Comparison of ENCODE assay signal across 28 cellular contexts in the genomic region with DNA sequence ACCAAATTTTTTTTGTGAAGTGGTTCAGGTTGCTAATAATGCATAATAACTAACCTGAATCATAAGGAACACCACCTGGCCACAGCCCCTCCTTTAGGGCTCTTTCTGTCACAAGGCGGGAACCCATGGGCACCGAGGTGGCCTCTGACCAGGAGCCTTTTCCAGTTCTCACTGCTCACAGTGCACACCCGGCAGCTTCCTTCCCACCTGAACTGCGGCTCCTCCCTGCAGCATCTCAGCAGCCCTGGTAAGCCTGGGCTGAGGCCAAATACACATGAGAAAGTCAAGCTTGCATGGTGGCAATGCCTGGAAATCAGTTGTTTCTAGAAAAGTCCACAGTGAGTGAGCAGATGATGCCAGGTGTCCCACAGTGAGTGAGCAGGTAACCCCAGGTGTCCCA.
"Had no signal": no experiment of that assay in that cellular context is flagged by ENCODE, and none has a peak within 500 bp of the region (broad histone marks: within the 10 kb centered on the region; RNA-seq: fewer than 3 reads in every experiment).

No MANE protein-coding gene starts in this region.

- H3K9ac ChIP-seq: parathyroid adenoma had no signal

- H3K9me3 ChIP-seq: esophagus muscularis mucosa, gastroesophageal sphincter, heart left ventricle, left lung, mucosa of descending colon, prostate gland, right atrium auricular region, sigmoid colon, thoracic aorta, transverse colon, upper lobe of right lung, uterus had no signal

- H3K79me2 ChIP-seq: hepatocyte, parathyroid adenoma had no signal

- H3K36me3 Mint-ChIP-seq: mesothelial cell of epicardium; naive B cell; natural killer cell treated with Interleukin-12 subunit alpha and Interleukin-12 subunit beta and Interleukin-15 and Interleukin-18, amount 100 ng/mL, for 72 hours; stimulated activated effector memory CD8-positive, alpha-beta T cell treated with anti-CD3 and anti-CD28 coated beads, Interleukin-12 subunit alpha, Interleukin-12 subunit beta, amount 100 ng/mL, for 72 hours had no signal

- H3K27ac Mint-ChIP-seq: mesothelial cell of epicardium; natural killer cell treated with Interleukin-12 subunit alpha and Interleukin-12 subunit beta and Interleukin-15 and Interleukin-18, amount 100 ng/mL, for 72 hours; stimulated activated effector memory CD8-positive, alpha-beta T cell treated with anti-CD3 and anti-CD28 coated beads, Interleukin-12 subunit alpha, Interleukin-12 subunit beta, amount 100 ng/mL, for 72 hours had no signal

- H3K4me3 ChIP-seq: esophagus muscularis mucosa, gastroesophageal sphincter, heart left ventricle, hepatocyte, left lung, mucosa of descending colon, prostate gland, right atrium auricular region, sigmoid colon, thoracic aorta, transverse colon, upper lobe of right lung, uterus had no signal

- H3K4me3 Mint-ChIP-seq: mesothelial cell of epicardium; naive B cell; natural killer cell treated with Interleukin-12 subunit alpha and Interleukin-12 subunit beta and Interleukin-15 and Interleukin-18, amount 100 ng/mL, for 72 hours; neural crest cell; stimulated activated effector memory CD8-positive, alpha-beta T cell treated with anti-CD3 and anti-CD28 coated beads, Interleukin-12 subunit alpha, Interleukin-12 subunit beta, amount 100 ng/mL, for 72 hours had no signal

- DNase-seq: cortex of kidney; foreskin keratinocyte; heart left ventricle; kidney; left lung; mesenchymal stem cell; mucosa of descending colon; naive B cell; sigmoid colon; stimulated activated CD4-positive, alpha-beta T cell treated with anti-CD3 and anti-CD28 coated beads, Interleukin-2, amount 100 ng/mL, for 24 hours; stimulated activated CD4-positive, alpha-beta T cell treated with anti-CD3 and anti-CD28 coated beads, Interleukin-4, amount 100 ng/mL, for 24 hours; stimulated activated naive CD4-positive, alpha-beta T cell treated with Interleukin-2 at 50 U/mL for 16 hours; substantia nigra; transverse colon; uterus had no signal

- H3K4me1 Mint-ChIP-seq: mesothelial cell of epicardium; naive B cell; neural crest cell; stimulated activated effector memory CD8-positive, alpha-beta T cell treated with anti-CD3 and anti-CD28 coated beads, Interleukin-12 subunit alpha, Interleukin-12 subunit beta, amount 100 ng/mL, for 72 hours had no signal

- ATAC-seq: foreskin keratinocyte; gastroesophageal sphincter; heart left ventricle; left lung; mucosa of descending colon; natural killer cell treated with Interleukin-12 subunit alpha and Interleukin-12 subunit beta and Interleukin-15 and Interleukin-18, amount 100 ng/mL, for 72 hours; upper lobe of right lung had no signal

- H3K9me3 Mint-ChIP-seq: mesothelial cell of epicardium; natural killer cell treated with Interleukin-12 subunit alpha and Interleukin-12 subunit beta and Interleukin-15 and Interleukin-18, amount 100 ng/mL, for 72 hours; neural crest cell; stimulated activated effector memory CD8-positive, alpha-beta T cell treated with anti-CD3 and anti-CD28 coated beads, Interleukin-12 subunit alpha, Interleukin-12 subunit beta, amount 100 ng/mL, for 72 hours had no signal

- H3K27ac ChIP-seq: epithelial cell of prostate, esophagus muscularis mucosa, foreskin keratinocyte, gastroesophageal sphincter, heart left ventricle, hepatocyte, left lung, parathyroid adenoma, prostate gland, right atrium auricular region, sigmoid colon, thoracic aorta, transverse colon, upper lobe of right lung, uterus had no signal

- H3K4me1 ChIP-seq: esophagus muscularis mucosa, foreskin keratinocyte, gastroesophageal sphincter, heart left ventricle, left lung, parathyroid adenoma, prostate gland, right atrium auricular region, sigmoid colon, transverse colon, upper lobe of right lung, uterus had no signal

- H2AFZ ChIP-seq: hepatocyte, parathyroid adenoma had no signal

- H3K27me3 ChIP-seq: foreskin keratinocyte, hepatocyte, right atrium auricular region, transverse colon had no signal

- H3K4me2 ChIP-seq: hepatocyte had no signal

- H3K36me3 ChIP-seq: esophagus muscularis mucosa, gastroesophageal sphincter, heart left ventricle, left lung, prostate gland, right atrium auricular region, sigmoid colon, thoracic aorta, transverse colon, upper lobe of right lung, uterus had no signal
